In the genomic region with DNA sequence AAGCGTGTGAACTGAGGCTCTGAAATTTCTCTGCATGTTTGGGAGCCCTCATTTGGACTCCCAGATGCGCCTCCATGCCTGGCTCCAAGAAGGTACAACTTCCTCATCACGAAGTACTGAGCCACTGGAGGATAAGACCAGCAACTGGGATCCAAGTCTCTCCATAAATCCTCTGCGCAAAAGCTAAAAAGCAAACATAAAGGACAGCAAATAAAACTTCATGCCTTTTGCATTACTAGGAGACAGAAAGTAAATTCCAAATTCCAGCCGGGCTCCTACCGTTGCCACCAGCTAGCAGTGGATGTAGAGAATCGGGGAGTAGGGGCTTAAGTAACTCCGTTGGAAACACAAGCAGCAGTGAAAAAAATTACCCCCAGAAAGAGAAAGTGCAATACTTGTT, we compare ENCODE assay signal across 14 cellular contexts.
DNase-seq lines count a peak whose midpoint lies in the region; ATAC-seq and TF ChIP-seq lines count a peak whose summit lies in the region.
"Had no signal": no experiment of that assay in that cellular context is flagged by ENCODE, and none has a peak within 500 bp of the region (broad histone marks: within the 10 kb centered on the region; RNA-seq: fewer than 3 reads in every experiment).

No MANE protein-coding gene starts in this region.

- H2BK15ac ChIP-seq in IMR-90 (ENCODE audit: low read depth, low read length), result no peak overlapping the region

- no peak overlapping the region for H2BK5ac ChIP-seq in IMR-90 (ENCODE audit: low read depth, low read length, poor library complexity, severe bottlenecking)

- no peak overlapping the region for H3K4me3 ChIP-seq in IMR-90 (ENCODE audit: insufficient read depth, low read depth, low read length)
- no peak overlapping the region for H3K4me3 ChIP-seq in hepatocyte
- H3K4me3 ChIP-seq in smooth muscle cell, result no peak overlapping the region
- H3K4me3 ChIP-seq: K562 had no signal

- no peak overlapping the region; a peak in 1 of 4 replicates for H4K8ac ChIP-seq in IMR-90 (ENCODE audit: low read depth in 2 of 2, low read length in 2 of 2)

- POLR2A ChIA-PET in IMR-90 (lab: Charles Lee; ENCODE audit: unreplicated experiment), result interaction anchor here (0.6 kb wide), 1 partner anchor 339 kb away, joined by 4 read pairs; no protein-coding TSS in a partner anchor

- no peak overlapping the region for H2AFZ ChIP-seq in IMR-90 (replicated peaks; ENCODE audit: low read length, poor library complexity)
- H2AFZ ChIP-seq in hepatocyte, result peak overlapping the region; percentile 52
- H2AFZ ChIP-seq in smooth muscle cell (ENCODE audit: low read depth), result no peak overlapping the region

- no peak overlapping the region for H2AK5ac ChIP-seq in IMR-90 (ENCODE audit: low read depth, low read length)

- H3K36me3 ChIP-seq in IMR-90 (ENCODE audit: control insufficient read depth, insufficient read depth, low read length), result no peaks in the 10 kb centered on the region
- H3K36me3 ChIP-seq in hepatocyte (replicated peaks; ENCODE audit: insufficient read depth, low read depth), result no peaks in the 10 kb centered on the region
- H3K36me3 ChIP-seq in smooth muscle cell (ENCODE audit: low read depth), result no peaks in the 10 kb centered on the region

- in situ Hi-C loops in IMR-90 (cut with MboI; ENCODE audit: low sequenced_read_pairs), result no loop called here

- H2AK9ac ChIP-seq in IMR-90 (replicated peaks; ENCODE audit: low read depth, low read length, poor library complexity), result no peak overlapping the region

- H3K9me3 ChIP-seq in IMR-90 (ENCODE audit: control insufficient read depth, insufficient read depth, low read length), result no peaks in the 10 kb centered on the region
- no peaks in the 10 kb centered on the region for H3K9me3 ChIP-seq in hepatocyte (ENCODE audit: low read depth)
- no peaks in the 10 kb centered on the region for H3K9me3 ChIP-seq in smooth muscle cell (replicated peaks; ENCODE audit: low read depth)

- dilution Hi-C loops in IMR-90 (cut with HindIII; ENCODE audit: low sequenced_read_pairs, unreplicated experiment), result no loop called here

- TF ChIP-seq RAD21 in IMR-90 (IDR thresholded peaks at IDR 0.05; ENCODE audit: low read length), result no peak

- DNase-seq in EL, result peak; percentile 4
- no peak for DNase-seq in IMR-90
- DNase-seq in hepatocyte (ENCODE audit: low spot score), result no peak
- DNase-seq in smooth muscle cell (lab: John Stamatoyannopoulos, UW; ENCODE audit: unreplicated experiment), result no peak
- DNase-seq in foreskin melanocyte, result no peak
- DNase-seq in activated naive CD4-positive, alpha-beta T cell (lab: John Stamatoyannopoulos, UW), result no peak
- DNase-seq: COR-L47, MV-4-11, NCI-H1694 treated with DMSO at 0.1 percent for 48 hours, NCI-H748 treated with DMSO at 0.1 percent for 48 hours, OCI-M1, Right ventricle myocardium superior had no signal

- TF ChIP-seq CTCF in IMR-90 (conservative IDR thresholded peaks at IDR 0.05; ENCODE audit: low read depth, low read length), result no peak
- TF ChIP-seq CTCF in hepatocyte (IDR thresholded peaks at IDR 0.05; ENCODE audit: poor library complexity), result no peak
- no peak for TF ChIP-seq CTCF in smooth muscle cell (IDR thresholded peaks at IDR 0.05; ENCODE audit: borderline replicate concordance, insufficient read depth, poor library complexity, severe bottlenecking)

- H3K4me1 ChIP-seq in IMR-90 (ENCODE audit: control insufficient read depth, insufficient read depth, low read length) (peaks cover 2% of the 10 kb centered on the region; the same call in 1 of the 2 replicates), hepatocyte (ENCODE audit: insufficient read depth) (peaks cover 5% of the 10 kb centered on the region), smooth muscle cell (ENCODE audit: low read depth) (no peaks in the 10 kb centered on the region)

- no peaks in the 10 kb centered on the region for H3K79me2 ChIP-seq in hepatocyte
- no peaks in the 10 kb centered on the region for H3K79me2 ChIP-seq in smooth muscle cell (ENCODE audit: low read depth)

- H2BK120ac ChIP-seq in IMR-90 (ENCODE audit: low read depth, low read length), result peak overlapping the region; percentile 35; the same call in 1 of the 2 replicates

- intact Hi-C loops in IMR-90 (cut with micrococcal nuclease), result loop anchor here (10.0 kb wide), 1 partner anchor 689 kb away; no protein-coding TSS in a partner anchor

- H3K4me2 ChIP-seq in IMR-90 (ENCODE audit: low read depth, low read length) (no peak overlapping the region; the same call in 1 of the 2 replicates), hepatocyte (peak overlapping the region; percentile 61), smooth muscle cell (peak overlapping the region; percentile 24)

- 60% methylated on average over 1 of the region's 8 CpGs; no CpG with 5 or more reads in 1 of the 2 experiments for WGBS in IMR-90 (ENCODE audit: extremely low coverage in 2 of 2, insufficient read length in 1 of 2), 2 experiments
- 65% methylated on average over 8 of the region's 8 CpGs for WGBS in hepatocyte (ENCODE audit: low lambda C conversion rate, missing lambda C conversion rate)
- WGBS in smooth muscle cell (ENCODE audit: low lambda C conversion rate), result 64% methylated on average over 8 of the region's 8 CpGs

- CTCF ChIA-PET in IMR-90 (lab: Yijun Ruan, JAX), result no interaction called here

- H3K27me3 ChIP-seq in IMR-90 (ENCODE audit: control insufficient read depth, insufficient read depth, low read length), result no peaks in the 10 kb centered on the region
- H3K27me3 ChIP-seq in hepatocyte, result no peaks in the 10 kb centered on the region
- H3K27me3 ChIP-seq in smooth muscle cell (ENCODE audit: low read depth), result no peaks in the 10 kb centered on the region

- TF ChIP-seq POLR2A in IMR-90 (IDR thresholded peaks at IDR 0.05; ENCODE audit: low read depth, low read length), result no peak

- H3K27ac ChIP-seq in IMR-90 (ENCODE audit: insufficient read depth, low read length) (no peak overlapping the region), hepatocyte (no peak overlapping the region), smooth muscle cell (ENCODE audit: low read depth) (no peak overlapping the region)

- H3K9me2 ChIP-seq in hepatocyte (replicated peaks; ENCODE audit: insufficient read depth), result no peaks in the 10 kb centered on the region

- H3K79me1 ChIP-seq in IMR-90 (ENCODE audit: low read depth in 1 of 2, low read length in 2 of 2), result no peaks in the 10 kb centered on the region

- no peaks in the 10 kb centered on the region for H3F3A ChIP-seq in smooth muscle cell (ENCODE audit: low read depth)

- no peak overlapping the region for H4K91ac ChIP-seq in IMR-90 (ENCODE audit: insufficient read depth, low read depth, low read length)

- ATAC-seq in IMR-90 (ENCODE audit: low read depth) (peak; percentile 24), GM21737 (IDR thresholded peaks at IDR 0.05; ENCODE audit: unreplicated experiment) (no peak)
- ATAC-seq: K562 had no signal

- H3K56ac ChIP-seq in IMR-90 (ENCODE audit: extremely low read depth, insufficient read depth, low read length), result no peak overlapping the region

- BruUV-seq in IMR-90 (replicated peaks; lab: Mats Ljungman, UMichigan), result no TSS peak

- no peak overlapping the region for H3K18ac ChIP-seq in IMR-90 (ENCODE audit: low read depth, low read length)

- no peaks in the 10 kb centered on the region for H4K20me1 ChIP-seq in IMR-90 (ENCODE audit: insufficient read depth, low read length)
- H4K20me1 ChIP-seq in hepatocyte (ENCODE audit: insufficient read depth, poor library complexity, severe bottlenecking), result no peaks in the 10 kb centered on the region
- no peaks in the 10 kb centered on the region for H4K20me1 ChIP-seq in smooth muscle cell (ENCODE audit: low read depth)

- H4K5ac ChIP-seq in IMR-90 (ENCODE audit: low read depth, low read length), result 0 out of 2 replicates have a peak overlapping the region, but pooled peaks have one; percentile 12

- H3K9ac ChIP-seq in IMR-90 (ENCODE audit: low read depth, low read length), result no peak overlapping the region
- H3K9ac ChIP-seq in smooth muscle cell (ENCODE audit: low read depth), result no peak overlapping the region

- H3K14ac ChIP-seq in IMR-90 (replicated peaks; ENCODE audit: low read depth, low read length), result no peak overlapping the region; the same call in 1 of the 2 replicates

- no peaks in the 10 kb centered on the region for H3K9me1 ChIP-seq in IMR-90 (ENCODE audit: insufficient read depth, low read length)

- no peak overlapping the region for H2BK20ac ChIP-seq in IMR-90 (ENCODE audit: low read depth, low read length)

- no peak overlapping the region for H3K23ac ChIP-seq in IMR-90 (ENCODE audit: low read depth, low read length)

- H3K4ac ChIP-seq in IMR-90 (ENCODE audit: low read depth, low read length), result no peak overlapping the region; the same call in 1 of the 2 replicates

TF ChIP-seq in IMR-90, 13 proteins besides CTCF, POLR2A, EP300 and RAD21:
- TF ChIP-seq FOS (IDR thresholded peaks at IDR 0.05; ENCODE audit: low read depth, low read length) (no peak), CEBPB (IDR thresholded peaks at IDR 0.05; ENCODE audit: low read depth, low read length) (no peak), NFE2L2 (IDR thresholded peaks at IDR 0.05; ENCODE audit: low read depth, low read length) (no peak), BHLHE40 (IDR thresholded peaks at IDR 0.05; ENCODE audit: low read depth, low read length) (no peak), MAFK (IDR thresholded peaks at IDR 0.05; ENCODE audit: low read depth, low read length) (no peak), MAZ (IDR thresholded peaks at IDR 0.05; ENCODE audit: borderline replicate concordance, low read depth, low read length) (no peak)
- TF ChIP-seq, protein P1, sequence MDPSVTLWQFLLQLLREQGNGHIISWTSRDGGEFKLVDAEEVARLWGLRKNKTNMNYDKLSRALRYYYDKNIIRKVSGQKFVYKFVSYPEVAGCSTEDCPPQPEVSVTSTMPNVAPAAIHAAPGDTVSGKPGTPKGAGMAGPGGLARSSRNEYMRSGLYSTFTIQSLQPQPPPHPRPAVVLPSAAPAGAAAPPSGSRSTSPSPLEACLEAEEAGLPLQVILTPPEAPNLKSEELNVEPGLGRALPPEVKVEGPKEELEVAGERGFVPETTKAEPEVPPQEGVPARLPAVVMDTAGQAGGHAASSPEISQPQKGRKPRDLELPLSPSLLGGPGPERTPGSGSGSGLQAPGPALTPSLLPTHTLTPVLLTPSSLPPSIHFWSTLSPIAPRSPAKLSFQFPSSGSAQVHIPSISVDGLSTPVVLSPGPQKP (IDR thresholded peaks at IDR 0.05; ENCODE audit: borderline replicate concordance, low read depth, low read length), result no peak
